In the genomic region with DNA sequence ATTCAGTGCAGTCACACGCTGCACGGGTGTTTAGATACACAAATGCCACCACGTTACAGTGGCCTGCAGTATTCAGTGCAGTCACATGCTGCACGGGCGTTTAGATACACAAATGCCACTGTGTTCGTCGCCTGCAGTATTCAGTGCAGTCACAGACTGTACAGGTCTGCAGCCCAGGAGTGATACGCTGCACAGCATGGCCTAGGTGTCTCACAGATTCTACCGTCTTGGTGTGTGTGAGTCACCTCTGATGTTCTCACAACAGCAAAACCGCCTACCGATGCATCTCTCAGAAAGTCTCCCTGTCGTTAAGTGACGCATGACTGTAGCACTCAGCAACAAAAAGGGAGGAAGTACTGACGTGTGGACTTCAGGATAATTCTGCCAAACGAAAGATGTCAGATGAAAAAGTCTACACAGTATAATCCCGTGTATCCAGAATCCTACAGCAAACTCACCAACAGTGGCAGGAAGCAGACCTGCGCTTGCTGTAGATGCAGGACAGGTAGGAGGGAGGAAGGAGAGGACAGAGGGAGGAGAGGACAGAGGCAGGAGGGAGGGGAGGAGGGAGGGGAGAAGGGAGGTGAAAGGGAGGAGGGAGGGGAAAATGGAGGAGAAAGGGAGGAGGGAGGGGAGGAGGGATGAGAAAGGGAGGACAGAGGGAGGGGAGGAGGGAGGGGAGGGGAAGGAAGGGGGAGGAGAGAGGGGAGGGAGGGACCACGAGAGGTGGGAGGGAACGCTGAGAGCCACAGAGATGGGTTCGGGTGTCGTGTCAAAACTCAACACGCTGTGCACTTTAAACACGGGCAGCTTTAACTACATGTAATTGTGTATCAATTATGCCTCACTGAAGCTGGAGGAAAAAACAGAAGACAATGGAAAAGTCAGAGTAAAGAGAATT, we compare ENCODE assay signal across 1 cellular context.
TF ChIP-seq lines count a peak whose summit lies in the region.

No MANE protein-coding gene starts in this region.

TF ChIP-seq in GM23338, 12 proteins besides CTCF, POLR2A, EP300 and RAD21 (continued from another document):
- TF ChIP-seq, protein P1, sequence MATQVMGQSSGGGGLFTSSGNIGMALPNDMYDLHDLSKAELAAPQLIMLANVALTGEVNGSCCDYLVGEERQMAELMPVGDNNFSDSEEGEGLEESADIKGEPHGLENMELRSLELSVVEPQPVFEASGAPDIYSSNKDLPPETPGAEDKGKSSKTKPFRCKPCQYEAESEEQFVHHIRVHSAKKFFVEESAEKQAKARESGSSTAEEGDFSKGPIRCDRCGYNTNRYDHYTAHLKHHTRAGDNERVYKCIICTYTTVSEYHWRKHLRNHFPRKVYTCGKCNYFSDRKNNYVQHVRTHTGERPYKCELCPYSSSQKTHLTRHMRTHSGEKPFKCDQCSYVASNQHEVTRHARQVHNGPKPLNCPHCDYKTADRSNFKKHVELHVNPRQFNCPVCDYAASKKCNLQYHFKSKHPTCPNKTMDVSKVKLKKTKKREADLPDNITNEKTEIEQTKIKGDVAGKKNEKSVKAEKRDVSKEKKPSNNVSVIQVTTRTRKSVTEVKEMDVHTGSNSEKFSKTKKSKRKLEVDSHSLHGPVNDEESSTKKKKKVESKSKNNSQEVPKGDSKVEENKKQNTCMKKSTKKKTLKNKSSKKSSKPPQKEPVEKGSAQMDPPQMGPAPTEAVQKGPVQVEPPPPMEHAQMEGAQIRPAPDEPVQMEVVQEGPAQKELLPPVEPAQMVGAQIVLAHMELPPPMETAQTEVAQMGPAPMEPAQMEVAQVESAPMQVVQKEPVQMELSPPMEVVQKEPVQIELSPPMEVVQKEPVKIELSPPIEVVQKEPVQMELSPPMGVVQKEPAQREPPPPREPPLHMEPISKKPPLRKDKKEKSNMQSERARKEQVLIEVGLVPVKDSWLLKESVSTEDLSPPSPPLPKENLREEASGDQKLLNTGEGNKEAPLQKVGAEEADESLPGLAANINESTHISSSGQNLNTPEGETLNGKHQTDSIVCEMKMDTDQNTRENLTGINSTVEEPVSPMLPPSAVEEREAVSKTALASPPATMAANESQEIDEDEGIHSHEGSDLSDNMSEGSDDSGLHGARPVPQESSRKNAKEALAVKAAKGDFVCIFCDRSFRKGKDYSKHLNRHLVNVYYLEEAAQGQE (IDR thresholded peaks at IDR 0.05; ENCODE audit: unreplicated experiment) = no peak
- TF ChIP-seq, protein P2, sequence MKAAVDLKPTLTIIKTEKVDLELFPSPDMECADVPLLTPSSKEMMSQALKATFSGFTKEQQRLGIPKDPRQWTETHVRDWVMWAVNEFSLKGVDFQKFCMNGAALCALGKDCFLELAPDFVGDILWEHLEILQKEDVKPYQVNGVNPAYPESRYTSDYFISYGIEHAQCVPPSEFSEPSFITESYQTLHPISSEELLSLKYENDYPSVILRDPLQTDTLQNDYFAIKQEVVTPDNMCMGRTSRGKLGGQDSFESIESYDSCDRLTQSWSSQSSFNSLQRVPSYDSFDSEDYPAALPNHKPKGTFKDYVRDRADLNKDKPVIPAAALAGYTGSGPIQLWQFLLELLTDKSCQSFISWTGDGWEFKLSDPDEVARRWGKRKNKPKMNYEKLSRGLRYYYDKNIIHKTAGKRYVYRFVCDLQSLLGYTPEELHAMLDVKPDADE (IDR thresholded peaks at IDR 0.05) = no peak
- TF ChIP-seq ZNF331 (CRISPR knock-in tag; IDR thresholded peaks at IDR 0.05; ENCODE audit: low read depth) = no peak
- TF ChIP-seq NANOG (IDR thresholded peaks at IDR 0.05; ENCODE audit: borderline replicate concordance) = no peak
